22 cellular contexts compared by ENCODE assay signal in genomic region chrX:76605390-76605789, GRCh38.
DNase-seq lines count a peak whose midpoint lies in the region; ATAC-seq, FAIRE-seq and TF ChIP-seq lines count a peak whose summit lies in the region.
"Had no signal": no experiment of that assay in that cellular context is flagged by ENCODE, and none has a peak within 500 bp of the region (broad histone marks: within the 10 kb centered on the region; RNA-seq: fewer than 3 reads in every experiment).

No MANE protein-coding gene starts in this region.

- 25 to 55% methylated on average over 1 of the region's 1 CpG for WGBS in pancreas, 2 donors

- H3K27ac ChIP-seq in HEK293 (ENCODE audit: extremely low read depth, low read depth, low read length): no peak overlapping the region
- H3K27ac ChIP-seq in kidney (ENCODE audit: low read depth in 2 of 2, low read length in 2 of 2): no peak overlapping the region
- H3K27ac ChIP-seq in pancreas: no peak overlapping the region
- no peak overlapping the region for H3K27ac ChIP-seq in RWPE1
- H3K27ac ChIP-seq: 22Rv1; BLaER1 treated with 17β-estradiol and CSF1 and Interleukin-3, amounts not matched to agents 10 nM and 100 nM; C4-2B had no signal

- DNase-seq in kidney (no peak), pancreas (no peak), omental fat pad (ENCODE audit: low spot score) (no peak), RWPE1 (ENCODE audit: low spot score) (no peak)
- DNase-seq: AML-193; Caco-2; Calu3; CD4-positive, alpha-beta T cell; CD8-positive, alpha-beta T cell; DMS79 treated with DMSO at 0.1 percent for 48 hours; GF-D8 had no signal

- CTCF ChIA-PET in HEK293 (lab: Yijun Ruan, JAX): no interaction called here
- CTCF ChIA-PET in RWPE1 (lab: Yijun Ruan, JAX): no interaction called here

- no peak overlapping the region for H3K4me3 ChIP-seq in HEK293 (ENCODE audit: low read depth, low read length)
- H3K4me3 ChIP-seq in kidney (ENCODE audit: low read length in 2 of 2): no peak overlapping the region
- H3K4me3 ChIP-seq in pancreas: no peak overlapping the region
- H3K4me3 ChIP-seq: BLaER1 treated with 17β-estradiol and CSF1 and Interleukin-3, amounts not matched to agents 10 nM and 100 nM had no signal

- TF ChIP-seq CTCF in HEK293 (tag by site-specific recombination; IDR thresholded peaks at IDR 0.05) (no peak), kidney (IDR thresholded peaks at IDR 0.05; ENCODE audit: borderline replicate concordance, extremely low read depth, insufficient read depth) (no peak), pancreas (IDR thresholded peaks at IDR 0.05) (no peak), omental fat pad (IDR thresholded peaks at IDR 0.05) (no peak), RWPE1 (conservative IDR thresholded peaks at IDR 0.05; ENCODE audit: low read depth) (no peak)

- no peak overlapping the region for H3K9ac ChIP-seq in kidney (ENCODE audit: low read length in 2 of 2)
- H3K9ac ChIP-seq: BLaER1 treated with 17β-estradiol and CSF1 and Interleukin-3, amounts not matched to agents 10 nM and 100 nM had no signal

- no peaks in the 10 kb centered on the region for H3K27me3 ChIP-seq in pancreas

- H3K36me3 ChIP-seq in HEK293 (ENCODE audit: control insufficient read depth in 2 of 2, insufficient read depth in 1 of 2, low read length in 2 of 2) (no peaks in the 10 kb centered on the region), kidney (ENCODE audit: control insufficient read depth in 1 of 2, insufficient read depth in 2 of 2, low read length in 2 of 2) (no peaks in the 10 kb centered on the region), pancreas (no peaks in the 10 kb centered on the region)
- H3K36me3 ChIP-seq: BLaER1 treated with 17β-estradiol and CSF1 and Interleukin-3, amounts not matched to agents 10 nM and 100 nM had no signal

- POLR2A ChIA-PET in HEK293 (lab: Yijun Ruan, JAX) (no interaction called here), RWPE1 (lab: Yijun Ruan, JAX; ENCODE audit: low non-redundant PET) (no interaction called here)

- ATAC-seq in pancreas (no peak), GM19467 (IDR thresholded peaks at IDR 0.05; ENCODE audit: unreplicated experiment) (no peak), omental fat pad (ENCODE audit: low FRiP score) (no peak), HG02840 (IDR thresholded peaks at IDR 0.05; ENCODE audit: low FRiP score, unreplicated experiment) (no peak)
- ATAC-seq: CD8-positive, alpha-beta T cell had no signal

- FAIRE-seq in A204.1 (lab: Jason Lieb, UNC) (peak; percentile 16), kidney (lab: Jason Lieb, UNC) (peak; percentile 72), pancreas (lab: Jason Lieb, UNC) (peak; percentile 69)
- FAIRE-seq: D721Med, G401.6, GM12891, GM19239 had no signal

- intact Hi-C loops in kidney (cut with DNase I) (no loop called here), pancreas (cut with DNase I) (no loop called here)

- no peaks in the 10 kb centered on the region for H3K4me1 ChIP-seq in HEK293 (ENCODE audit: control insufficient read depth, insufficient read depth, low read length)
- H3K4me1 ChIP-seq in kidney (ENCODE audit: control insufficient read depth in 1 of 2, insufficient read depth in 1 of 2, low read depth in 1 of 2, low read length in 2 of 2): no peaks in the 10 kb centered on the region
- no peaks in the 10 kb centered on the region for H3K4me1 ChIP-seq in pancreas
- H3K4me1 ChIP-seq: BLaER1 treated with 17β-estradiol and CSF1 and Interleukin-3, amounts not matched to agents 10 nM and 100 nM; Caco-2 had no signal

- H3K9me3 ChIP-seq in HEK293 (ENCODE audit: control insufficient read depth, insufficient read depth, low read depth, low read length): no peaks in the 10 kb centered on the region; the same call in 1 of the 2 replicates
- H3K9me3 ChIP-seq in kidney (ENCODE audit: control insufficient read depth in 1 of 2, low read length in 2 of 2): no peaks in the 10 kb centered on the region
- H3K9me3 ChIP-seq in pancreas: no peaks in the 10 kb centered on the region
- H3K9me3 ChIP-seq: Caco-2 had no signal

TF ChIP-seq in HEK293, 187 proteins besides CTCF, POLR2A, EP300 and RAD21 (continues in another document):
- TF ChIP-seq GLI2 (tag by site-specific recombination; IDR thresholded peaks at IDR 0.05; ENCODE audit: borderline replicate concordance, low read depth) (no peak), ZBTB8A (tag by site-specific recombination; IDR thresholded peaks at IDR 0.05) (peak; percentile 53; the same call in 1 of the 2 replicates), ZNF433 (tag by site-specific recombination; IDR thresholded peaks at IDR 0.05; ENCODE audit: low read depth) (0 out of 2 replicates have a peak, but pooled peaks have one; percentile 23), ZNF510 (tag by site-specific recombination; IDR thresholded peaks at IDR 0.05; ENCODE audit: insufficient replicate concordance) (peak; percentile 59), ZNF140 (tag by site-specific recombination; IDR thresholded peaks at IDR 0.05) (peak; percentile 85), ZSCAN23 (tag by site-specific recombination; IDR thresholded peaks at IDR 0.05) (no peak), ZNF518A (tag by site-specific recombination; conservative IDR thresholded peaks at IDR 0.05; ENCODE audit: low read depth) (peak; percentile 71), REST (tag by site-specific recombination; IDR thresholded peaks at IDR 0.05) (peak; percentile 56; the same call in 1 of the 2 replicates), ZNF555 (tag by site-specific recombination; conservative IDR thresholded peaks at IDR 0.05) (peak; percentile 80), ZNF202 (tag by site-specific recombination; IDR thresholded peaks at IDR 0.05; ENCODE audit: borderline replicate concordance) (0 out of 2 replicates have a peak, but pooled peaks have one; percentile 54), WT1 (tag by site-specific recombination; IDR thresholded peaks at IDR 0.05) (no peak), ZNF623 (tag by site-specific recombination; IDR thresholded peaks at IDR 0.05) (peak; percentile 46)
